14 cellular contexts compared by ENCODE assay signal in the genomic region with DNA sequence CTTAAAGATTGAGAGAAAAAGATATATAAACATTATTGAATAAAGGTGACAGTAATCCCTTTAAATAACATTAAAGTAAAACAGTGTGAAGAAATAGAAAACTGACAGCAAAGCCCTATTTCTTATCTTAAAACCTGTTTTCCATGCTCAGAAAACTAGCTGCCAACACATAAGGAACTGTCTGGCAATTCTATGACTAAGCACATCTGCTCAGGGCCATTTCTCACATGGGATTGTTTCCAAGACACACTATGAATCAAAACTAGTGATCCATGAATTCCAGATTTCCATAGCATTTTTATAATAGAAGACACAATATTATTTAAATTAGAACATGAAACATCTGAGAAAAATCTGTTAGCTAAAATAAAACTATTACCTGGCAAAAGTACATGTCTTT.
DNase-seq lines count a peak whose midpoint lies in the region; ATAC-seq, FAIRE-seq and TF ChIP-seq lines count a peak whose summit lies in the region.
"Had no signal": no experiment of that assay in that cellular context is flagged by ENCODE, and none has a peak within 500 bp of the region (broad histone marks: within the 10 kb centered on the region; RNA-seq: fewer than 3 reads in every experiment).

No MANE protein-coding gene starts in this region.

- peak; percentile 3 to 38 for DNase-seq in A549 (ENCODE audit: low read depth in 1 of 2, low spot score in 1 of 2)
- DNase-seq in HFFc6 = peak; percentile 73
- peak; percentile 87 for DNase-seq in amniotic epithelial cell (ENCODE audit: low read depth)
- peak; percentile 33 for DNase-seq in glomerular endothelial cell (ENCODE audit: extremely low read depth, low read depth, low spot score)
- no peak for DNase-seq in activated CD4-positive, alpha-beta T cell treated with anti-CD3 and anti-CD28 coated beads, Interleukin-2, amount 50 U/mL, for 4 hours
- DNase-seq in NCI-H748 (lab: John Stamatoyannopoulos, UW; ENCODE audit: unreplicated experiment) = no peak
- DNase-seq in head of caudate nucleus = no peak
- DNase-seq: activated CD4-positive, alpha-beta memory T cell treated with anti-CD3 and anti-CD28 coated beads for 36 hours; activated naive CD8-positive, alpha-beta T cell treated with anti-CD3 and anti-CD28 coated beads, Interleukin-2, amount 50 U/mL, for 24 hours; SHP77 treated with DMSO at 0.1 percent for 48 hours had no signal

- H3K4me1 ChIP-seq in A549 = peaks cover 17% of the 10 kb centered on the region; the same call in 2 of the 3 replicates
- H3K4me1 ChIP-seq: BLaER1 treated with 17β-estradiol and CSF1 and Interleukin-3, amounts not matched to agents 10 nM and 100 nM; vagina had no signal

- H3K4me2 ChIP-seq in A549 = peak overlapping the region; percentile 37; the same call in 2 of the 3 replicates
- H3K4me2 ChIP-seq: BLaER1 treated with 17β-estradiol and CSF1 and Interleukin-3, amounts not matched to agents 10 nM and 100 nM had no signal

- CTCF ChIA-PET in A549 (lab: Yijun Ruan, JAX) = no interaction called here

- H3K27me3 Mint-ChIP-seq in HFFc6 (ENCODE audit: insufficient read depth) = no peaks in the 10 kb centered on the region; the same call in 1 of the 2 replicates
- H3K27me3 Mint-ChIP-seq: activated CD4-positive, alpha-beta memory T cell treated with anti-CD3 and anti-CD28 coated beads for 36 hours; activated naive CD8-positive, alpha-beta T cell treated with anti-CD3 and anti-CD28 coated beads, Interleukin-2, amount 50 U/mL, for 24 hours had no signal

- no peak for FAIRE-seq in A549 (lab: Jason Lieb, UNC)
- FAIRE-seq: GM12892 had no signal

- H3K4me3 ChIP-seq in A549 = no peak overlapping the region
- H3K4me3 ChIP-seq: BLaER1 treated with 17β-estradiol and CSF1 and Interleukin-3, amounts not matched to agents 10 nM and 100 nM; vagina had no signal

- 0 out of 6 replicates have a peak overlapping the region, but pooled peaks of 1 of the 2 experiments have one; percentile 30 for H3K27ac ChIP-seq in A549
- H3K27ac ChIP-seq: BLaER1 treated with 17β-estradiol and CSF1 and Interleukin-3, amounts not matched to agents 10 nM and 100 nM; vagina had no signal

- no peak for TF ChIP-seq POLR2A in A549 (IDR thresholded peaks at IDR 0.05; ENCODE audit: low read length)

- H3K4me1 Mint-ChIP-seq in HFFc6 (ENCODE audit: low read depth) = peaks cover 5% of the 10 kb centered on the region; the same call in 1 of the 2 replicates
- H3K4me1 Mint-ChIP-seq: activated naive CD8-positive, alpha-beta T cell treated with anti-CD3 and anti-CD28 coated beads, Interleukin-2, amount 50 U/mL, for 24 hours had no signal

- ATAC-seq in A549 (peak; percentile 43 to 55; a peak in 2 of 6 replicates), HG03432 (IDR thresholded peaks at IDR 0.05; ENCODE audit: unreplicated experiment) (no peak)
- ATAC-seq: activated naive CD8-positive, alpha-beta T cell treated with anti-CD3 and anti-CD28 coated beads, Interleukin-2, amount 50 U/mL, for 24 hours had no signal

- intact Hi-C loops in head of caudate nucleus (cut with DNase I) = no loop called here

- H3K4me3 Mint-ChIP-seq in HFFc6 = no peak overlapping the region
- H3K4me3 Mint-ChIP-seq: activated CD4-positive, alpha-beta memory T cell treated with anti-CD3 and anti-CD28 coated beads for 36 hours; activated naive CD8-positive, alpha-beta T cell treated with anti-CD3 and anti-CD28 coated beads, Interleukin-2, amount 50 U/mL, for 24 hours had no signal

- no peak for TF ChIP-seq EP300 in A549 (IDR thresholded peaks at IDR 0.05)

- POLR2A ChIA-PET in A549 (lab: Yijun Ruan, JAX) = no interaction called here

- no peaks in the 10 kb centered on the region for H3K36me3 Mint-ChIP-seq in HFFc6 (ENCODE audit: low read depth)

- peak overlapping the region; percentile 24; the same call in 1 of the 2 replicates for H3K27ac Mint-ChIP-seq in HFFc6
- H3K27ac Mint-ChIP-seq: activated CD4-positive, alpha-beta memory T cell treated with anti-CD3 and anti-CD28 coated beads for 36 hours; activated naive CD8-positive, alpha-beta T cell treated with anti-CD3 and anti-CD28 coated beads, Interleukin-2, amount 50 U/mL, for 24 hours had no signal

- no peaks in the 10 kb centered on the region for H3K9me3 ChIP-seq in A549
- H3K9me3 ChIP-seq: BLaER1 treated with 17β-estradiol and CSF1 and Interleukin-3, amounts not matched to agents 10 nM and 100 nM; vagina had no signal

- no peak for TF ChIP-seq RAD21 in A549 (conservative IDR thresholded peaks at IDR 0.05 in 1 of 2, IDR thresholded peaks at IDR 0.05 in 1 of 2)

- TF ChIP-seq CTCF in A549 (IDR thresholded peaks at IDR 0.05) = no peak
- TF ChIP-seq CTCF in HFFc6 (IDR thresholded peaks at IDR 0.05) = no peak

- H3K9me3 Mint-ChIP-seq in HFFc6 = no peaks in the 10 kb centered on the region
- H3K9me3 Mint-ChIP-seq: activated CD4-positive, alpha-beta memory T cell treated with anti-CD3 and anti-CD28 coated beads for 36 hours; activated naive CD8-positive, alpha-beta T cell treated with anti-CD3 and anti-CD28 coated beads, Interleukin-2, amount 50 U/mL, for 24 hours had no signal

TF ChIP-seq in A549, 52 proteins besides CTCF, POLR2A, EP300 and RAD21:
- TF ChIP-seq NR3C1 (IDR thresholded peaks at IDR 0.05) (no peak), RARB (CRISPR knock-in tag; IDR thresholded peaks at IDR 0.05) (no peak), HES2 (IDR thresholded peaks at IDR 0.05) (no peak), E2F6 (IDR thresholded peaks at IDR 0.05; ENCODE audit: borderline replicate concordance, low read depth) (no peak), FOXS1 (CRISPR knock-in tag; IDR thresholded peaks at IDR 0.05) (no peak), CHD4 (IDR thresholded peaks at IDR 0.05; ENCODE audit: borderline replicate concordance) (no peak), ESRRA (IDR thresholded peaks at IDR 0.05; ENCODE audit: borderline replicate concordance, low read length) (no peak), SREBF2 (IDR thresholded peaks at IDR 0.05) (no peak), SMC3 (IDR thresholded peaks at IDR 0.05) (no peak), ZC3H11A (IDR thresholded peaks at IDR 0.05) (no peak), REST (IDR thresholded peaks at IDR 0.05) (no peak), NFE2L2 (conservative IDR thresholded peaks at IDR 0.05; ENCODE audit: low read length) (no peak), GATA3 (IDR thresholded peaks at IDR 0.05; ENCODE audit: borderline replicate concordance) (no peak)
- TF ChIP-seq, protein P1, sequence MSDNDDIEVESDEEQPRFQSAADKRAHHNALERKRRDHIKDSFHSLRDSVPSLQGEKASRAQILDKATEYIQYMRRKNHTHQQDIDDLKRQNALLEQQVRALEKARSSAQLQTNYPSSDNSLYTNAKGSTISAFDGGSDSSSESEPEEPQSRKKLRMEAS (IDR thresholded peaks at IDR 0.05) = no peak
- TF ChIP-seq, protein P2, sequence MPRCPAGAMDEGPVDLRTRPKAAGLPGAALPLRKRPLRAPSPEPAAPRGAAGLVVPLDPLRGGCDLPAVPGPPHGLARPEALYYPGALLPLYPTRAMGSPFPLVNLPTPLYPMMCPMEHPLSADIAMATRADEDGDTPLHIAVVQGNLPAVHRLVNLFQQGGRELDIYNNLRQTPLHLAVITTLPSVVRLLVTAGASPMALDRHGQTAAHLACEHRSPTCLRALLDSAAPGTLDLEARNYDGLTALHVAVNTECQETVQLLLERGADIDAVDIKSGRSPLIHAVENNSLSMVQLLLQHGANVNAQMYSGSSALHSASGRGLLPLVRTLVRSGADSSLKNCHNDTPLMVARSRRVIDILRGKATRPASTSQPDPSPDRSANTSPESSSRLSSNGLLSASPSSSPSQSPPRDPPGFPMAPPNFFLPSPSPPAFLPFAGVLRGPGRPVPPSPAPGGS (IDR thresholded peaks at IDR 0.05) = no peak

Comparison
In these comparisons a context has a peak if more than half of its experiments do, and no peak if none do; other contexts are left out.
1. DNase-seq: peak in A549 (2 of 2), HFFc6 (single experiment), amniotic epithelial cell (single experiment) and glomerular endothelial cell (single experiment); none in activated CD4-positive, alpha-beta T cell treated with anti-CD3 and anti-CD28 coated beads, Interleukin-2, amount 50 U/mL, for 4 hours (0 of 2), NCI-H748 (single experiment) and head of caudate nucleus (0 of 42).